ENCODE assay signal across 1 cellular context in the genomic region with DNA sequence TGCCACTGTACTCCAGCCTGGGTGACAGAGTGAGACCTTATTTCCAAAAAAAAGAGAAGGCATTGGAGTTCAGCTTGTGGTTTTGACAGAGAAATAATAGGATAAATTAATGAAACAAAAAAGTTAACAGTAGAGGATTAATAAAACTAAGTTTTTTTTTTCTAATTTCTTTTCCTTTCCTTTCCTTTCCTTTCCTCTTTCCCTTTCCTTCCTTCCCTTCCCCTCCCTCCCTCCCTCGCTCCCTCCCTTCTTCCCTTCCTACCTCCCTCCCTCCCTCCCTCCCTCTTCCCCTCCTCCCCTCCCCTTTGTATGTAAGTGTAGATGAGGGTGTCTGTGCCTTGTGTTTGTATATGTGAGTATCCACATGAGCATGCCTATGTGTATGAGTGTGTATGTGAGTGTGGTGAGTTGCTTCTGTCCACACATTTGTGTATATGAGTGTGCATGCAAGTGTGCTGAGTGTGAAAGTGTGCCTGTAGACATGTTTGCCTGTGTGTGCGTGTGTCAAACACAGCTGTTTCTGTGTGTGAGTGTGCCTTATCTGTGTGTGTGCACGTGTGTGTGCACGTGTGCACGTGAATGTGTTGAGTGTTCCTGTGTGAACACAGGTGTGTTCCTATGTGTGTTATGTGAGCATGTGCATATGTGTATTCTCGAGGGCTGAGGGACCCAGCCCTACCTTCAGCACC.
TF ChIP-seq lines count a peak whose summit lies in the region.

No MANE protein-coding gene starts in this region.

TF ChIP-seq in K562, 482 proteins besides CTCF, POLR2A, EP300 and RAD21 (continues in another document):
- TF ChIP-seq ZNF699 (CRISPR knock-in tag; IDR thresholded peaks at IDR 0.05; ENCODE audit: insufficient replicate concordance) (no peak), GABPB2 (CRISPR knock-in tag; conservative IDR thresholded peaks at IDR 0.05) (no peak), SMAD3 (CRISPR knock-in tag; conservative IDR thresholded peaks at IDR 0.05) (no peak), ZNF780A (CRISPR knock-in tag; IDR thresholded peaks at IDR 0.05) (no peak), KLF16 (IDR thresholded peaks at IDR 0.05) (no peak), RBBP5 (IDR thresholded peaks at IDR 0.05; ENCODE audit: borderline replicate concordance, insufficient read depth, low read length, poor library complexity, severe bottlenecking) (no peak), ELF4 (CRISPR knock-in tag; IDR thresholded peaks at IDR 0.05) (no peak), BRCA1 (IDR thresholded peaks at IDR 0.05) (no peak), BRCA1 (CRISPR knock-in tag; IDR thresholded peaks at IDR 0.05) (no peak), ZEB2 (IDR thresholded peaks at IDR 0.05) (no peak), IRF2 (CRISPR knock-in tag; IDR thresholded peaks at IDR 0.05) (no peak), SIRT6 (IDR thresholded peaks at IDR 0.05; ENCODE audit: low read depth, low read length) (no peak), ZNF224 (CRISPR knock-in tag; IDR thresholded peaks at IDR 0.05) (no peak), PTTG1 (tag; IDR thresholded peaks at IDR 0.05; ENCODE audit: low read depth) (no peak), ZBED1 (IDR thresholded peaks at IDR 0.05) (no peak), ELF1 (tag; IDR thresholded peaks at IDR 0.05) (no peak), ZNF717 (CRISPR knock-in tag; IDR thresholded peaks at IDR 0.05) (no peak), GATAD2B (IDR thresholded peaks at IDR 0.05; ENCODE audit: borderline replicate concordance) (no peak), ZNF76 (CRISPR knock-in tag; IDR thresholded peaks at IDR 0.05; ENCODE audit: borderline replicate concordance) (no peak), POLR2AphosphoS5 (IDR thresholded peaks at IDR 0.05; ENCODE audit: control insufficient read depth, insufficient read depth, low read depth, low read length) (no peak), ETV5 (CRISPR knock-in tag; IDR thresholded peaks at IDR 0.05; ENCODE audit: low read depth) (no peak), TCF7 (IDR thresholded peaks at IDR 0.05; ENCODE audit: borderline replicate concordance) (no peak), ZNF140 (CRISPR knock-in tag; IDR thresholded peaks at IDR 0.05) (no peak), MAFG (tag; conservative IDR thresholded peaks at IDR 0.05) (no peak), NCOA2 (IDR thresholded peaks at IDR 0.05; ENCODE audit: partially characterized antibody in 2 of 2) (no peak), EZH2 (IDR thresholded peaks at IDR 0.05; ENCODE audit: borderline replicate concordance, low read depth, low read length) (no peak), ZNF668 (CRISPR knock-in tag; IDR thresholded peaks at IDR 0.05) (no peak), PHF20 (IDR thresholded peaks at IDR 0.05; ENCODE audit: partially characterized antibody) (no peak), NFYB (IDR thresholded peaks at IDR 0.05; ENCODE audit: extremely low read depth, insufficient read length) (no peak)
- TF ChIP-seq, protein P1, sequence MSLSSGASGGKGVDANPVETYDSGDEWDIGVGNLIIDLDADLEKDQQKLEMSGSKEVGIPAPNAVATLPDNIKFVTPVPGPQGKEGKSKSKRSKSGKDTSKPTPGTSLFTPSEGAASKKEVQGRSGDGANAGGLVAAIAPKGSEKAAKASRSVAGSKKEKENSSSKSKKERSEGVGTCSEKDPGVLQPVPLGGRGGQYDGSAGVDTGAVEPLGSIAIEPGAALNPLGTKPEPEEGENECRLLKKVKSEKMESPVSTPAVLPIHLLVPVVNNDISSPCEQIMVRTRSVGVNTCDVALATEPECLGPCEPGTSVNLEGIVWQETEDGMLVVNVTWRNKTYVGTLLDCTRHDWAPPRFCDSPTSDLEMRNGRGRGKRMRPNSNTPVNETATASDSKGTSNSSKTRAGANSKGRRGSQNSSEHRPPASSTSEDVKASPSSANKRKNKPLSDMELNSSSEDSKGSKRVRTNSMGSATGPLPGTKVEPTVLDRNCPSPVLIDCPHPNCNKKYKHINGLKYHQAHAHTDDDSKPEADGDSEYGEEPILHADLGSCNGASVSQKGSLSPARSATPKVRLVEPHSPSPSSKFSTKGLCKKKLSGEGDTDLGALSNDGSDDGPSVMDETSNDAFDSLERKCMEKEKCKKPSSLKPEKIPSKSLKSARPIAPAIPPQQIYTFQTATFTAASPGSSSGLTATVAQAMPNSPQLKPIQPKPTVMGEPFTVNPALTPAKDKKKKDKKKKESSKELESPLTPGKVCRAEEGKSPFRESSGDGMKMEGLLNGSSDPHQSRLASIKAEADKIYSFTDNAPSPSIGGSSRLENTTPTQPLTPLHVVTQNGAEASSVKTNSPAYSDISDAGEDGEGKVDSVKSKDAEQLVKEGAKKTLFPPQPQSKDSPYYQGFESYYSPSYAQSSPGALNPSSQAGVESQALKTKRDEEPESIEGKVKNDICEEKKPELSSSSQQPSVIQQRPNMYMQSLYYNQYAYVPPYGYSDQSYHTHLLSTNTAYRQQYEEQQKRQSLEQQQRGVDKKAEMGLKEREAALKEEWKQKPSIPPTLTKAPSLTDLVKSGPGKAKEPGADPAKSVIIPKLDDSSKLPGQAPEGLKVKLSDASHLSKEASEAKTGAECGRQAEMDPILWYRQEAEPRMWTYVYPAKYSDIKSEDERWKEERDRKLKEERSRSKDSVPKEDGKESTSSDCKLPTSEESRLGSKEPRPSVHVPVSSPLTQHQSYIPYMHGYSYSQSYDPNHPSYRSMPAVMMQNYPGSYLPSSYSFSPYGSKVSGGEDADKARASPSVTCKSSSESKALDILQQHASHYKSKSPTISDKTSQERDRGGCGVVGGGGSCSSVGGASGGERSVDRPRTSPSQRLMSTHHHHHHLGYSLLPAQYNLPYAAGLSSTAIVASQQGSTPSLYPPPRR (CRISPR knock-in tag; IDR thresholded peaks at IDR 0.05; ENCODE audit: borderline replicate concordance), result no peak
- TF ChIP-seq, protein P2, sequence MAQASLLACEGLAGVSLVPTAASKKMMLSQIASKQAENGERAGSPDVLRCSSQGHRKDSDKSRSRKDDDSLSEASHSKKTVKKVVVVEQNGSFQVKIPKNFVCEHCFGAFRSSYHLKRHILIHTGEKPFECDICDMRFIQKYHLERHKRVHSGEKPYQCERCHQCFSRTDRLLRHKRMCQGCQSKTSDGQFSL (CRISPR knock-in tag; IDR thresholded peaks at IDR 0.05), result no peak
- TF ChIP-seq, protein P2 (tag; IDR thresholded peaks at IDR 0.05), result no peak
- TF ChIP-seq, protein P3, sequence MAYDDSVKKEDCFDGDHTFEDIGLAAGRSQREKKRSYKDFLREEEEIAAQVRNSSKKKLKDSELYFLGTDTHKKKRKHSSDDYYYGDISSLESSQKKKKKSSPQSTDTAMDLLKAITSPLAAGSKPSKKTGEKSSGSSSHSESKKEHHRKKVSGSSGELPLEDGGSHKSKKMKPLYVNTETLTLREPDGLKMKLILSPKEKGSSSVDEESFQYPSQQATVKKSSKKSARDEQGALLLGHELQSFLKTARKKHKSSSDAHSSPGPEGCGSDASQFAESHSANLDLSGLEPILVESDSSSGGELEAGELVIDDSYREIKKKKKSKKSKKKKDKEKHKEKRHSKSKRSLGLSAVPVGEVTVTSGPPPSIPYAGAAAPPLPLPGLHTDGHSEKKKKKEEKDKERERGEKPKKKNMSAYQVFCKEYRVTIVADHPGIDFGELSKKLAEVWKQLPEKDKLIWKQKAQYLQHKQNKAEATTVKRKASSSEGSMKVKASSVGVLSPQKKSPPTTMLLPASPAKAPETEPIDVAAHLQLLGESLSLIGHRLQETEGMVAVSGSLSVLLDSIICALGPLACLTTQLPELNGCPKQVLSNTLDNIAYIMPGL (CRISPR knock-in tag; IDR thresholded peaks at IDR 0.05), result no peak
- TF ChIP-seq, protein P4, sequence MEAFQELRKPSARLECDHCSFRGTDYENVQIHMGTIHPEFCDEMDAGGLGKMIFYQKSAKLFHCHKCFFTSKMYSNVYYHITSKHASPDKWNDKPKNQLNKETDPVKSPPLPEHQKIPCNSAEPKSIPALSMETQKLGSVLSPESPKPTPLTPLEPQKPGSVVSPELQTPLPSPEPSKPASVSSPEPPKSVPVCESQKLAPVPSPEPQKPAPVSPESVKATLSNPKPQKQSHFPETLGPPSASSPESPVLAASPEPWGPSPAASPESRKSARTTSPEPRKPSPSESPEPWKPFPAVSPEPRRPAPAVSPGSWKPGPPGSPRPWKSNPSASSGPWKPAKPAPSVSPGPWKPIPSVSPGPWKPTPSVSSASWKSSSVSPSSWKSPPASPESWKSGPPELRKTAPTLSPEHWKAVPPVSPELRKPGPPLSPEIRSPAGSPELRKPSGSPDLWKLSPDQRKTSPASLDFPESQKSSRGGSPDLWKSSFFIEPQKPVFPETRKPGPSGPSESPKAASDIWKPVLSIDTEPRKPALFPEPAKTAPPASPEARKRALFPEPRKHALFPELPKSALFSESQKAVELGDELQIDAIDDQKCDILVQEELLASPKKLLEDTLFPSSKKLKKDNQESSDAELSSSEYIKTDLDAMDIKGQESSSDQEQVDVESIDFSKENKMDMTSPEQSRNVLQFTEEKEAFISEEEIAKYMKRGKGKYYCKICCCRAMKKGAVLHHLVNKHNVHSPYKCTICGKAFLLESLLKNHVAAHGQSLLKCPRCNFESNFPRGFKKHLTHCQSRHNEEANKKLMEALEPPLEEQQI (IDR thresholded peaks at IDR 0.05), result no peak
- TF ChIP-seq, protein P5, sequence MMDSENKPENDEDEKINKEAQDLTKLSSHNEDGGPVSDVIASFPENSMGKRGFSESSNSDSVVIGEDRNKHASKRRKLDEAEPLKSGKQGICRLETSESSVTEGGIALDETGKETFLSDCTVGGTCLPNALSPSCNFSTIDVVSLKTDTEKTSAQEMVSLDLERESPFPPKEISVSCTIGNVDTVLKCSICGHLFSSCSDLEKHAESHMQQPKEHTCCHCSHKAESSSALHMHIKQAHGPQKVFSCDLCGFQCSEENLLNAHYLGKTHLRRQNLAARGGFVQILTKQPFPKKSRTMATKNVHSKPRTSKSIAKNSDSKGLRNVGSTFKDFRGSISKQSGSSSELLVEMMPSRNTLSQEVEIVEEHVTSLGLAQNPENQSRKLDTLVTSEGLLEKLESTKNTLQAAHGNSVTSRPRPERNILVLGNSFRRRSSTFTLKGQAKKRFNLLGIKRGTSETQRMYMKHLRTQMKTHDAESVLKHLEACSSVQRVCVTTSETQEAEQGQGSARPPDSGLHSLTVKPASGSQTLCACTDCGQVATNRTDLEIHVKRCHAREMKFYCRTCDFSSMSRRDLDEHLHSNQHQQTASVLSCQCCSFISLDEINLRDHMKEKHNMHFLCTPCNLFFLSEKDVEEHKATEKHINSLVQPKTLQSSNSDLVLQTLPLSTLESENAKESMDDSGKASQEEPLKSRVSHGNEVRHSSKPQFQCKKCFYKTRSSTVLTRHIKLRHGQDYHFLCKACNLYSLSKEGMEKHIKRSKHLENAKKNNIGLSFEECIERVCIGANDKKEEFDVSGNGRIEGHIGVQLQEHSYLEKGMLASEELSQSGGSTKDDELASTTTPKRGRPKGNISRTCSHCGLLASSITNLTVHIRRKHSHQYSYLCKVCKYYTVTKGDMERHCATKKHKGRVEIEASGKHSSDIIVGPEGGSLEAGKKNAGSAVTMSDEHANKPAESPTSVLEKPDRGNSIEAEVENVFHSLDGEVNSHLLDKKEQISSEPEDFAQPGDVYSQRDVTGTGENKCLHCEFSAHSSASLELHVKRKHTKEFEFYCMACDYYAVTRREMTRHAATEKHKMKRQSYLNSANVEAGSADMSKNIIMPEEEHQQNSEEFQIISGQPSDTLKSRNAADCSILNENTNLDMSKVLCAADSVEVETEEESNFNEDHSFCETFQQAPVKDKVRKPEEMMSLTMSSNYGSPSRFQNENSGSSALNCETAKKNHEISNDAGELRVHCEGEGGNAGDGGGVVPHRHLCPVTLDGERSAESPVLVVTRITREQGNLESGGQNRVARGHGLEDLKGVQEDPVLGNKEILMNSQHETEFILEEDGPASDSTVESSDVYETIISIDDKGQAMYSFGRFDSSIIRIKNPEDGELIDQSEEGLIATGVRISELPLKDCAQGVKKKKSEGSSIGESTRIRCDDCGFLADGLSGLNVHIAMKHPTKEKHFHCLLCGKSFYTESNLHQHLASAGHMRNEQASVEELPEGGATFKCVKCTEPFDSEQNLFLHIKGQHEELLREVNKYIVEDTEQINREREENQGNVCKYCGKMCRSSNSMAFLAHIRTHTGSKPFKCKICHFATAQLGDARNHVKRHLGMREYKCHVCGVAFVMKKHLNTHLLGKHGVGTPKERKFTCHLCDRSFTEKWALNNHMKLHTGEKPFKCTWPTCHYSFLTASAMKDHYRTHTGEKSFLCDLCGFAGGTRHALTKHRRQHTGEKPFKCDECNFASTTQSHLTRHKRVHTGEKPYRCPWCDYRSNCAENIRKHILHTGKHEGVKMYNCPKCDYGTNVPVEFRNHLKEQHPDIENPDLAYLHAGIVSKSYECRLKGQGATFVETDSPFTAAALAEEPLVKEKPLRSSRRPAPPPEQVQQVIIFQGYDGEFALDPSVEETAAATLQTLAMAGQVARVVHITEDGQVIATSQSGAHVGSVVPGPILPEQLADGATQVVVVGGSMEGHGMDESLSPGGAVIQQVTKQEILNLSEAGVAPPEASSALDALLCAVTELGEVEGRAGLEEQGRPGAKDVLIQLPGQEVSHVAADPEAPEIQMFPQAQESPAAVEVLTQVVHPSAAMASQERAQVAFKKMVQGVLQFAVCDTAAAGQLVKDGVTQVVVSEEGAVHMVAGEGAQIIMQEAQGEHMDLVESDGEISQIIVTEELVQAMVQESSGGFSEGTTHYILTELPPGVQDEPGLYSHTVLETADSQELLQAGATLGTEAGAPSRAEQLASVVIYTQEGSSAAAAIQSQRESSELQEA (IDR thresholded peaks at IDR 0.05; ENCODE audit: low read depth), result no peak
- TF ChIP-seq, protein P6, sequence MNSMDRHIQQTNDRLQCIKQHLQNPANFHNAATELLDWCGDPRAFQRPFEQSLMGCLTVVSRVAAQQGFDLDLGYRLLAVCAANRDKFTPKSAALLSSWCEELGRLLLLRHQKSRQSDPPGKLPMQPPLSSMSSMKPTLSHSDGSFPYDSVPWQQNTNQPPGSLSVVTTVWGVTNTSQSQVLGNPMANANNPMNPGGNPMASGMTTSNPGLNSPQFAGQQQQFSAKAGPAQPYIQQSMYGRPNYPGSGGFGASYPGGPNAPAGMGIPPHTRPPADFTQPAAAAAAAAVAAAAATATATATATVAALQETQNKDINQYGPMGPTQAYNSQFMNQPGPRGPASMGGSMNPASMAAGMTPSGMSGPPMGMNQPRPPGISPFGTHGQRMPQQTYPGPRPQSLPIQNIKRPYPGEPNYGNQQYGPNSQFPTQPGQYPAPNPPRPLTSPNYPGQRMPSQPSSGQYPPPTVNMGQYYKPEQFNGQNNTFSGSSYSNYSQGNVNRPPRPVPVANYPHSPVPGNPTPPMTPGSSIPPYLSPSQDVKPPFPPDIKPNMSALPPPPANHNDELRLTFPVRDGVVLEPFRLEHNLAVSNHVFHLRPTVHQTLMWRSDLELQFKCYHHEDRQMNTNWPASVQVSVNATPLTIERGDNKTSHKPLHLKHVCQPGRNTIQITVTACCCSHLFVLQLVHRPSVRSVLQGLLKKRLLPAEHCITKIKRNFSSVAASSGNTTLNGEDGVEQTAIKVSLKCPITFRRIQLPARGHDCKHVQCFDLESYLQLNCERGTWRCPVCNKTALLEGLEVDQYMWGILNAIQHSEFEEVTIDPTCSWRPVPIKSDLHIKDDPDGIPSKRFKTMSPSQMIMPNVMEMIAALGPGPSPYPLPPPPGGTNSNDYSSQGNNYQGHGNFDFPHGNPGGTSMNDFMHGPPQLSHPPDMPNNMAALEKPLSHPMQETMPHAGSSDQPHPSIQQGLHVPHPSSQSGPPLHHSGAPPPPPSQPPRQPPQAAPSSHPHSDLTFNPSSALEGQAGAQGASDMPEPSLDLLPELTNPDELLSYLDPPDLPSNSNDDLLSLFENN (IDR thresholded peaks at IDR 0.05; ENCODE audit: low read depth in 2 of 2, low read length in 2 of 2), result no peak
